ENCODE assay signal across 14 cellular contexts in the genomic region with DNA sequence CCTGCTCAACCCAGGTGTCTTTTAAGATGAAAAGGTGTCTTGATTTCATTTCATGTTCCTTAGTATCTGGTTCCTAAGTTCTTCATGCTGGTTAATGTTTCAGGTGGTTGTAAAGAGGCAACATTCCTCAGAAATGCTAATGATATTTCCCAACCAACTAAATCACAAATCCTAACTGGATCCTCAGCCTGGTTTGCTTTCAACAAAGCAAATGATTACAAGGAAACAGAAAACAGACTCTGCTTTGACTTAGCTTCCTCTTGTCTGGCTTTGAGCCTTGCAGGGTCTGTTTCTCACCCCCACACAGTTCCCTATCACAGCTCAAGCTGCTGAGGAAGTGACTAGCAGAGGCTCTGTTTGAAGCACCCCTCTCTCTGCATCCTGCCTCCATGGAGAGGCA.
"Had no signal": no experiment of that assay in that cellular context is flagged by ENCODE, and none has a peak within 500 bp of the region (broad histone marks: within the 10 kb centered on the region; RNA-seq: fewer than 3 reads in every experiment).

No MANE protein-coding gene starts in this region.

- ATAC-seq: activated CD8-positive, alpha-beta T cell treated with anti-CD3 and anti-CD28 coated beads for 36 hours; activated naive CD4-positive, alpha-beta T cell treated with anti-CD3 and anti-CD28 coated beads, Interleukin-2, amount 50 U/mL, for 72 hours; stimulated activated memory B cell treated with anti-CD40 and anti-IgM and Interleukin-4, amounts not matched to agents 10 μg/mL and 1 μg/mL and 100 μg/mL, for 72 hours; WTC11 had no signal

- DNase-seq: activated CD4-positive, alpha-beta T cell treated with anti-CD3 and anti-CD28 coated beads for 4 hours; activated CD8-positive, alpha-beta T cell treated with anti-CD3 and anti-CD28 coated beads for 36 hours; activated gamma-delta T cell; activated T-cell treated with anti-CD3 and anti-CD28 coated beads, Interleukin-2, amount 50 U/mL, for 48 hours; caudate nucleus; colonic mucosa; kidney glomerular epithelial cell; midbrain; ovary; T-helper 9 cell; thyroid gland had no signal

- H3K4me1 Mint-ChIP-seq: stimulated activated memory B cell treated with anti-CD40 and anti-IgM and Interleukin-4, amounts not matched to agents 10 μg/mL and 1 μg/mL and 100 μg/mL, for 72 hours had no signal

- H3K27ac Mint-ChIP-seq: activated CD8-positive, alpha-beta T cell treated with anti-CD3 and anti-CD28 coated beads for 36 hours; activated naive CD4-positive, alpha-beta T cell treated with anti-CD3 and anti-CD28 coated beads, Interleukin-2, amount 50 U/mL, for 72 hours; stimulated activated memory B cell treated with anti-CD40 and anti-IgM and Interleukin-4, amounts not matched to agents 10 μg/mL and 1 μg/mL and 100 μg/mL, for 72 hours; WTC11 had no signal

- H3K9me3 Mint-ChIP-seq: stimulated activated memory B cell treated with anti-CD40 and anti-IgM and Interleukin-4, amounts not matched to agents 10 μg/mL and 1 μg/mL and 100 μg/mL, for 72 hours; WTC11 had no signal

- H3K4me3 Mint-ChIP-seq: activated CD8-positive, alpha-beta T cell treated with anti-CD3 and anti-CD28 coated beads for 36 hours; stimulated activated memory B cell treated with anti-CD40 and anti-IgM and Interleukin-4, amounts not matched to agents 10 μg/mL and 1 μg/mL and 100 μg/mL, for 72 hours; WTC11 had no signal

- H3K27me3 Mint-ChIP-seq: activated CD8-positive, alpha-beta T cell treated with anti-CD3 and anti-CD28 coated beads for 36 hours; stimulated activated memory B cell treated with anti-CD40 and anti-IgM and Interleukin-4, amounts not matched to agents 10 μg/mL and 1 μg/mL and 100 μg/mL, for 72 hours had no signal

- H3K36me3 Mint-ChIP-seq: activated naive CD4-positive, alpha-beta T cell treated with anti-CD3 and anti-CD28 coated beads, Interleukin-2, amount 50 U/mL, for 72 hours; stimulated activated memory B cell treated with anti-CD40 and anti-IgM and Interleukin-4, amounts not matched to agents 10 μg/mL and 1 μg/mL and 100 μg/mL, for 72 hours; WTC11 had no signal
